In genomic region chr14:94478420-94478819, GRCh38 we compare ENCODE assay signal across 32 cellular contexts. TPM values are rescaled to one million over a fixed set of nuclear protein-coding genes. Genes with fewer than 3 reads are reported as not detected.
"Had no signal": no experiment of that assay in that cellular context is flagged by ENCODE, and none has a peak within 500 bp of the region (broad histone marks: within the 10 kb centered on the region; RNA-seq: fewer than 3 reads in every experiment).

No MANE protein-coding gene starts in this region.

- H3K4me1 ChIP-seq: esophagus squamous epithelium, gastrocnemius medialis, heart right ventricle, left lung, lower lobe of right lung had no signal

- H3K27ac ChIP-seq: epithelial cell of prostate, esophagus squamous epithelium, gastrocnemius medialis, heart right ventricle, left lung, lower lobe of right lung had no signal

- ATAC-seq: effector memory CD8-positive, alpha-beta T cell; esophagus mucosa; gastrocnemius medialis; heart right ventricle; left cardiac atrium; left lung; left ventricle myocardium superior; lower lobe of right lung; mucosa of descending colon; naive thymus-derived CD8-positive, alpha-beta T cell had no signal

- DNase-seq: cortex of kidney; effector CD8-positive, alpha-beta T cell; effector memory CD8-positive, alpha-beta T cell; erythroblast; esophagus squamous epithelium; foreskin fibroblast; foreskin melanocyte; gastrocnemius medialis; glutamatergic neuron; head of caudate nucleus; heart right ventricle; hippocampal formation; left cardiac atrium; left lung; left ventricle myocardium superior; lower lobe of right lung; mesenchymal stem cell; mucosa of descending colon; naive B cell; naive thymus-derived CD8-positive, alpha-beta T cell had no signal

- H3K4me1 Mint-ChIP-seq: endodermal cell; mesothelial cell of epicardium; naive thymus-derived CD8-positive, alpha-beta T cell had no signal

- H3K36me3 Mint-ChIP-seq: mesothelial cell of epicardium, naive B cell had no signal

- H3K4me3 ChIP-seq: esophagus squamous epithelium, heart right ventricle, left lung, lower lobe of right lung, mucosa of descending colon had no signal

- H3K27me3 ChIP-seq: left lung had no signal

- H3K27ac Mint-ChIP-seq: dendritic cell treated with granulocyte-macrophage colony-stimulating factor and Interleukin-4, amounts not matched to agents 40 ng/mL and 50 ng/mL, for 4 days; effector memory CD8-positive, alpha-beta T cell; endodermal cell; mesothelial cell of epicardium; naive thymus-derived CD8-positive, alpha-beta T cell had no signal

- H3K4me3 Mint-ChIP-seq: dendritic cell treated with granulocyte-macrophage colony-stimulating factor and Interleukin-4, amounts not matched to agents 40 ng/mL and 50 ng/mL, for 4 days; effector memory CD8-positive, alpha-beta T cell; endodermal cell; mesothelial cell of epicardium; naive thymus-derived CD8-positive, alpha-beta T cell had no signal

- H3K36me3 ChIP-seq: esophagus squamous epithelium, gastrocnemius medialis, heart right ventricle, left lung, lower lobe of right lung had no signal

RNA-seq across cellular contexts. Expression of gene SERPINA9, which starts 2.4 kb away (rescaled TPM):
- total RNA-seq: dermis microvascular lymphatic vessel endothelial cell; endodermal cell; esophagus squamous epithelium; gastrocnemius medialis; glomerular endothelial cell; heart right ventricle; kidney epithelial cell; left cardiac atrium; left lung; left ventricle myocardium superior; lower lobe of right lung; lung microvascular endothelial cell; mesenteric fat pad; mesothelial cell of epicardium; mucosa of descending colon; myocyte; naive thymus-derived CD8-positive, alpha-beta T cell had no signal
- polyA plus RNA-seq: heart right ventricle; naive thymus-derived CD8-positive, alpha-beta T cell had no signal

RNA-seq across cellular contexts. Expression of gene SERPINA11, which starts 25.8 kb away (rescaled TPM):
- total RNA-seq: dermis microvascular lymphatic vessel endothelial cell; esophagus squamous epithelium; glomerular endothelial cell; heart right ventricle; kidney epithelial cell; left cardiac atrium; left lung; left ventricle myocardium superior; lower lobe of right lung; lung microvascular endothelial cell; mesenteric fat pad; mesothelial cell of epicardium; mucosa of descending colon; myocyte; naive thymus-derived CD8-positive, alpha-beta T cell had no signal
- polyA plus RNA-seq: heart right ventricle; keratinocyte; naive thymus-derived CD8-positive, alpha-beta T cell had no signal

RNA-seq across cellular contexts. Expression of gene SERPINA12, which starts 30.8 kb away (rescaled TPM):
- total RNA-seq: dermis microvascular lymphatic vessel endothelial cell; endodermal cell; esophagus mucosa; esophagus squamous epithelium; gastrocnemius medialis; glomerular endothelial cell; heart right ventricle; kidney epithelial cell; left cardiac atrium; left lung; left ventricle myocardium superior; lower lobe of right lung; lung microvascular endothelial cell; mesenteric fat pad; mesothelial cell of epicardium; mucosa of descending colon; myocyte; naive thymus-derived CD8-positive, alpha-beta T cell had no signal
- polyA plus RNA-seq: heart right ventricle; naive thymus-derived CD8-positive, alpha-beta T cell had no signal
